1 cellular context compared by ENCODE assay signal in the genomic region with DNA sequence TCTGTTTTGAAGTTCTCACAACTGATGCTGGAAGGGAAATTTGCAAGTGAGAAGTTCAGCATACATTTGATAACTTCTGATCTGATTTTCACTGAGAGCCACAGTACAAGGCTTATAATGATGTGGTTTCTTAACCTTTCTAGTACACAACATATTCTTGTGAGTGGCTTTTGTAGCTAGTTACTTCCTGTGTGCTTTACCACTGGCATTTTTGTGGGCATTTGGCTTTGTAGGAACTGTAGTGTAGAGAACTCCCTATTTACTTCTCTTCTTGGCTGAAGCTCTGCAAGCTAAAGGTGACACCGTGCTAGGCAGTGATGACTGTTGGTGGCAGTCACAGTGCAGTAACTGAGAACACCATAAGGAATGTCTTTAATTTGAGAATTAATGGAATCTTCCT.
TF ChIP-seq lines count a peak whose summit lies in the region.

No MANE protein-coding gene starts in this region.

TF ChIP-seq in HepG2, 621 proteins besides CTCF, POLR2A, EP300 and RAD21 (continued from another document):
- TF ChIP-seq EED (CRISPR knock-in tag; IDR thresholded peaks at IDR 0.05): no peak
- no peak for TF ChIP-seq ZFP41 (CRISPR knock-in tag; IDR thresholded peaks at IDR 0.05; ENCODE audit: borderline replicate concordance)
- TF ChIP-seq, protein P1, sequence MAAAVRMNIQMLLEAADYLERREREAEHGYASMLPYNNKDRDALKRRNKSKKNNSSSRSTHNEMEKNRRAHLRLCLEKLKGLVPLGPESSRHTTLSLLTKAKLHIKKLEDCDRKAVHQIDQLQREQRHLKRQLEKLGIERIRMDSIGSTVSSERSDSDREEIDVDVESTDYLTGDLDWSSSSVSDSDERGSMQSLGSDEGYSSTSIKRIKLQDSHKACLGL (CRISPR knock-in tag; IDR thresholded peaks at IDR 0.05): no peak
